ENCODE assay signal across 32 cellular contexts in genomic region chr12:56389215-56389850, GRCh38. TPM values are rescaled to one million over a fixed set of nuclear protein-coding genes. Genes with fewer than 3 reads are reported as not detected.
DNase-seq lines count a peak whose midpoint lies in the region; ATAC-seq, FAIRE-seq and TF ChIP-seq lines count a peak whose summit lies in the region.
"Had no signal": no experiment of that assay in that cellular context is flagged by ENCODE, and none has a peak within 500 bp of the region (broad histone marks: within the 10 kb centered on the region; RNA-seq: fewer than 3 reads in every experiment).

No MANE protein-coding gene starts in this region.

- no peak overlapping the region for H3K4me3 Mint-ChIP-seq in activated naive CD8-positive, alpha-beta T cell treated with anti-CD3 and anti-CD28 coated beads, Interleukin-2, amount 10 ng/mL, durations not matched to agents 7 days and 5 days
- no peak overlapping the region for H3K4me3 Mint-ChIP-seq in activated naive CD8-positive, alpha-beta T cell treated with anti-CD3 and anti-CD28 coated beads for 36 hours
- H3K4me3 Mint-ChIP-seq: activated CD4-positive, alpha-beta T cell treated with anti-CD3 and anti-CD28 coated beads for 36 hours; activated CD8-positive, alpha-beta T cell treated with anti-CD3 and anti-CD28 coated beads, Interleukin-2, amount 10 ng/mL, durations not matched to agents 7 days and 5 days; stimulated activated naive CD8-positive, alpha-beta T cell treated with anti-CD3 and anti-CD28 coated beads, Interleukin-15, amount 100 ng/mL, for 72 hours had no signal

- FAIRE-seq in small intestine (lab: Jason Lieb, UNC), result no peak

- H3K36me3 ChIP-seq in small intestine (ENCODE audit: control insufficient read depth in 2 of 2, insufficient read depth in 2 of 2, low read length in 2 of 2), result no peaks in the 10 kb centered on the region
- H3K36me3 ChIP-seq: esophagus muscularis mucosa, heart right ventricle, neutrophil, vagina had no signal

- H3K4me1 ChIP-seq in small intestine (ENCODE audit: control insufficient read depth in 2 of 2, insufficient read depth in 1 of 2, low read depth in 1 of 2, low read length in 1 of 2), result no peaks in the 10 kb centered on the region
- H3K4me1 ChIP-seq: esophagus muscularis mucosa, foreskin keratinocyte, heart right ventricle, vagina had no signal

- TF ChIP-seq CTCF in dorsolateral prefrontal cortex (IDR thresholded peaks at IDR 0.05 in 54 of 56, conservative IDR thresholded peaks at IDR 0.05 in 2 of 56; ENCODE audit: low read depth in 1 of 56, partially characterized antibody in 56 of 56), result no peak

- peak overlapping the region; percentile 26 for H3K27ac Mint-ChIP-seq in activated naive CD8-positive, alpha-beta T cell treated with anti-CD3 and anti-CD28 coated beads, Interleukin-2, amount 10 ng/mL, durations not matched to agents 7 days and 5 days
- no peak overlapping the region for H3K27ac Mint-ChIP-seq in activated naive CD8-positive, alpha-beta T cell treated with anti-CD3 and anti-CD28 coated beads for 36 hours
- H3K27ac Mint-ChIP-seq: activated CD4-positive, alpha-beta T cell treated with anti-CD3 and anti-CD28 coated beads for 36 hours; activated CD8-positive, alpha-beta T cell treated with anti-CD3 and anti-CD28 coated beads, Interleukin-2, amount 10 ng/mL, durations not matched to agents 7 days and 5 days; activated naive CD4-positive, alpha-beta T cell treated with anti-CD3 and anti-CD28 coated beads, Interleukin-2, amount 50 U/mL, for 72 hours; activated T-helper 2 cell treated with anti-CD3 and anti-CD28 coated beads, Interferon-gamma antibody, Interleukin-2, Interleukin-4, amounts not matched to agents 10 μg/mL and 5 μg/mL and 100 μg/mL, durations not matched to agents 14 hours and 24 hours and 36 hours; stimulated activated naive CD8-positive, alpha-beta T cell treated with anti-CD3 and anti-CD28 coated beads, Interleukin-15, amount 100 ng/mL, for 72 hours had no signal

- H3K27ac ChIP-seq in small intestine (ENCODE audit: low read depth in 1 of 2, low read length in 1 of 2), result no peak overlapping the region
- no peak overlapping the region for H3K27ac ChIP-seq in dorsolateral prefrontal cortex
- H3K27ac ChIP-seq: 22Rv1, esophagus muscularis mucosa, foreskin keratinocyte, heart right ventricle, neutrophil, vagina had no signal

- H3K9me3 ChIP-seq in small intestine (ENCODE audit: control insufficient read depth, low read depth), result no peaks in the 10 kb centered on the region
- H3K9me3 ChIP-seq: esophagus muscularis mucosa, neutrophil, vagina had no signal

- WGBS in small intestine, 3 donors, result 20 to 64% (median 45%) methylated on average over 5 of the region's 5 CpGs

- H3K27me3 ChIP-seq in small intestine (ENCODE audit: control insufficient read depth in 2 of 2, insufficient read depth in 2 of 2, low read length in 2 of 2) (no peaks in the 10 kb centered on the region), dorsolateral prefrontal cortex (no peaks in the 10 kb centered on the region)
- H3K27me3 ChIP-seq: esophagus muscularis mucosa, foreskin keratinocyte, heart right ventricle, neutrophil, vagina had no signal

- H3K27me3 Mint-ChIP-seq in activated naive CD8-positive, alpha-beta T cell treated with anti-CD3 and anti-CD28 coated beads, Interleukin-2, amount 10 ng/mL, durations not matched to agents 7 days and 5 days, result peaks cover 9% of the 10 kb centered on the region
- H3K27me3 Mint-ChIP-seq in activated naive CD8-positive, alpha-beta T cell treated with anti-CD3 and anti-CD28 coated beads for 36 hours, result no peaks in the 10 kb centered on the region
- H3K27me3 Mint-ChIP-seq: activated CD4-positive, alpha-beta T cell treated with anti-CD3 and anti-CD28 coated beads for 36 hours; stimulated activated naive CD8-positive, alpha-beta T cell treated with anti-CD3 and anti-CD28 coated beads, Interleukin-15, amount 100 ng/mL, for 72 hours had no signal

- H3K9me3 Mint-ChIP-seq in activated naive CD8-positive, alpha-beta T cell treated with anti-CD3 and anti-CD28 coated beads, Interleukin-2, amount 10 ng/mL, durations not matched to agents 7 days and 5 days, result no peaks in the 10 kb centered on the region
- peaks cover 1% of the 10 kb centered on the region for H3K9me3 Mint-ChIP-seq in activated naive CD8-positive, alpha-beta T cell treated with anti-CD3 and anti-CD28 coated beads for 36 hours
- H3K9me3 Mint-ChIP-seq: activated T-helper 2 cell treated with anti-CD3 and anti-CD28 coated beads, Interferon-gamma antibody, Interleukin-2, Interleukin-4, amounts not matched to agents 10 μg/mL and 5 μg/mL and 100 μg/mL, durations not matched to agents 14 hours and 24 hours and 36 hours had no signal

- H3K4me1 Mint-ChIP-seq in activated naive CD8-positive, alpha-beta T cell treated with anti-CD3 and anti-CD28 coated beads, Interleukin-2, amount 10 ng/mL, durations not matched to agents 7 days and 5 days, result no peaks in the 10 kb centered on the region
- H3K4me1 Mint-ChIP-seq in activated naive CD8-positive, alpha-beta T cell treated with anti-CD3 and anti-CD28 coated beads for 36 hours, result no peaks in the 10 kb centered on the region
- H3K4me1 Mint-ChIP-seq: activated CD4-positive, alpha-beta T cell treated with anti-CD3 and anti-CD28 coated beads for 36 hours; stimulated activated naive CD8-positive, alpha-beta T cell treated with anti-CD3 and anti-CD28 coated beads, Interleukin-15, amount 100 ng/mL, for 72 hours had no signal

- no peaks in the 10 kb centered on the region for H3K36me3 Mint-ChIP-seq in activated naive CD8-positive, alpha-beta T cell treated with anti-CD3 and anti-CD28 coated beads, Interleukin-2, amount 10 ng/mL, durations not matched to agents 7 days and 5 days
- H3K36me3 Mint-ChIP-seq in activated naive CD8-positive, alpha-beta T cell treated with anti-CD3 and anti-CD28 coated beads for 36 hours, result peaks cover 1% of the 10 kb centered on the region
- H3K36me3 Mint-ChIP-seq: activated naive CD4-positive, alpha-beta T cell treated with anti-CD3 and anti-CD28 coated beads, Interleukin-2, amount 50 U/mL, for 72 hours had no signal

- intact Hi-C loops in dorsolateral prefrontal cortex (cut with DNase I), result no loop called here

- no peak overlapping the region for H3K4me3 ChIP-seq in small intestine (ENCODE audit: low read depth in 1 of 2, low read length in 2 of 2)
- no peak overlapping the region for H3K4me3 ChIP-seq in dorsolateral prefrontal cortex
- H3K4me3 ChIP-seq: esophagus muscularis mucosa, heart right ventricle, smooth muscle cell, vagina had no signal

- no peak for DNase-seq in activated naive CD8-positive, alpha-beta T cell treated with anti-CD3 and anti-CD28 coated beads, Interleukin-2, amount 10 ng/mL, durations not matched to agents 7 days and 5 days
- no peak for DNase-seq in activated naive CD8-positive, alpha-beta T cell treated with anti-CD3 and anti-CD28 coated beads for 36 hours
- DNase-seq in islet precursor cell, result peak; percentile 29
- peak; percentile 70 for DNase-seq in small intestine
- no peak for DNase-seq in dorsolateral prefrontal cortex
- DNase-seq: activated CD4-positive, alpha-beta T cell treated with anti-CD3 and anti-CD28 coated beads for 36 hours; activated CD8-positive, alpha-beta T cell treated with anti-CD3 and anti-CD28 coated beads, Interleukin-2, amount 10 ng/mL, durations not matched to agents 7 days and 5 days; aorta; cortex of kidney; foreskin keratinocyte; heart right ventricle; mammary epithelial cell; NCI-H1092 treated with DMSO at 0.1 percent for 48 hours; NCI-H187; NCI-H524; SHP77; stimulated activated CD4-positive, alpha-beta T cell treated with anti-CD3 and anti-CD28 coated beads, Interleukin-1b, Interleukin-23, amount 100 ng/mL, for 48 hours; stimulated activated CD8-positive, alpha-beta memory T cell treated with anti-CD3 and anti-CD28 coated beads, Interleukin-4, amount 100 ng/mL, for 48 hours; stimulated activated naive CD8-positive, alpha-beta T cell treated with anti-CD3 and anti-CD28 coated beads, Interleukin-15, amount 100 ng/mL, for 72 hours had no signal

- POLR2A ChIA-PET in activated naive CD8-positive, alpha-beta T cell treated with anti-CD3 and anti-CD28 coated beads, Interleukin-2, amount 10 ng/mL, durations not matched to agents 7 days and 5 days (lab: Charles Lee), result interaction anchor here (0.7 kb wide), 1 partner anchor 401 kb away, joined by 4 read pairs; no protein-coding TSS in a partner anchor

- ATAC-seq in activated naive CD8-positive, alpha-beta T cell treated with anti-CD3 and anti-CD28 coated beads, Interleukin-2, amount 10 ng/mL, durations not matched to agents 7 days and 5 days (ENCODE audit: low read depth), result no peak
- no peak for ATAC-seq in GM18498 (IDR thresholded peaks at IDR 0.05; ENCODE audit: unreplicated experiment)
- ATAC-seq: activated CD4-positive, alpha-beta T cell treated with anti-CD3 and anti-CD28 coated beads for 36 hours; activated CD8-positive, alpha-beta T cell treated with anti-CD3 and anti-CD28 coated beads, Interleukin-2, amount 10 ng/mL, durations not matched to agents 7 days and 5 days; activated naive CD4-positive, alpha-beta T cell treated with anti-CD3 and anti-CD28 coated beads, Interleukin-2, amount 50 U/mL, for 72 hours; foreskin keratinocyte; HCT116; heart right ventricle; Panc1; stimulated activated naive CD8-positive, alpha-beta T cell treated with anti-CD3 and anti-CD28 coated beads, Interleukin-15, amount 100 ng/mL, for 72 hours had no signal

RNA-seq across cellular contexts. Expression of gene APOF, which starts 26.7 kb away (rescaled TPM):
- total RNA-seq in activated naive CD8-positive, alpha-beta T cell treated with anti-CD3 and anti-CD28 coated beads, Interleukin-2, amount 10 ng/mL, durations not matched to agents 7 days and 5 days, result not detected
- not detected for total RNA-seq in activated naive CD8-positive, alpha-beta T cell treated with anti-CD3 and anti-CD28 coated beads for 36 hours
- polyA plus RNA-seq in small intestine, result not detected
- total RNA-seq in dorsolateral prefrontal cortex, result not detected
- total RNA-seq: activated CD4-positive, alpha-beta T cell treated with anti-CD3 and anti-CD28 coated beads for 36 hours; activated CD8-positive, alpha-beta T cell treated with anti-CD3 and anti-CD28 coated beads, Interleukin-2, amount 10 ng/mL, durations not matched to agents 7 days and 5 days; activated naive CD4-positive, alpha-beta T cell treated with anti-CD3 and anti-CD28 coated beads, Interleukin-2, amount 50 U/mL, for 72 hours; activated T-helper 2 cell treated with anti-CD3 and anti-CD28 coated beads, Interferon-gamma antibody, Interleukin-2, Interleukin-4, amounts not matched to agents 10 μg/mL and 5 μg/mL and 100 μg/mL, durations not matched to agents 14 hours and 24 hours and 36 hours; aorta; esophagus muscularis mucosa; foreskin keratinocyte; heart right ventricle; mammary epithelial cell; pulmonary artery endothelial cell; smooth muscle cell; T-helper 2 cell treated with Interferon-gamma antibody and Interleukin-4, amounts not matched to agents 100 ng/mL and 5 ng/mL, for 36 hours; vagina had no signal
- polyA plus RNA-seq: foreskin keratinocyte, heart right ventricle, mammary epithelial cell, smooth muscle cell, thymus had no signal

RNA-seq across cellular contexts. Expression of gene STAT2, which starts 29.4 kb away (rescaled TPM):
- 100 to 1,000 TPM; 263 to 275 TPM for total RNA-seq in activated naive CD8-positive, alpha-beta T cell treated with anti-CD3 and anti-CD28 coated beads, Interleukin-2, amount 10 ng/mL, durations not matched to agents 7 days and 5 days
- 100 to 1,000 TPM; 101 to 102 TPM for total RNA-seq in activated naive CD8-positive, alpha-beta T cell treated with anti-CD3 and anti-CD28 coated beads for 36 hours
- polyA plus RNA-seq in small intestine, result 10 to 100 TPM; 28.9 to 49.6 (median 35.7) TPM
- total RNA-seq in dorsolateral prefrontal cortex, result 100 to 1,000 TPM in 119 of 120 experiments, 10 to 100 TPM in 1; 94.6 to 278 (median 154) TPM

RNA-seq across cellular contexts. Expression of gene IL23A, which starts 50.6 kb away (rescaled TPM):
- 10 to 100 TPM; 10.2 to 10.9 TPM for total RNA-seq in activated naive CD8-positive, alpha-beta T cell treated with anti-CD3 and anti-CD28 coated beads, Interleukin-2, amount 10 ng/mL, durations not matched to agents 7 days and 5 days
- 10 to 100 TPM; 20.9 to 22.9 TPM for total RNA-seq in activated naive CD8-positive, alpha-beta T cell treated with anti-CD3 and anti-CD28 coated beads for 36 hours
- under 1 TPM in 1 of 3 donors, not detected in 2; 0.57 TPM for polyA plus RNA-seq in small intestine
- total RNA-seq in dorsolateral prefrontal cortex, result 1 to 10 TPM in 2 of 120 experiments, under 1 TPM in 6, not detected in 112; 0.48 to 1.6 (median 0.78) TPM
- total RNA-seq: esophagus muscularis mucosa, vagina had no signal
- polyA plus RNA-seq: aorta had no signal

RNA-seq across cellular contexts. Expression of gene PAN2, which starts 55.5 kb away (rescaled TPM):
- 100 to 1,000 TPM; 106 to 115 TPM for total RNA-seq in activated naive CD8-positive, alpha-beta T cell treated with anti-CD3 and anti-CD28 coated beads, Interleukin-2, amount 10 ng/mL, durations not matched to agents 7 days and 5 days
- total RNA-seq in activated naive CD8-positive, alpha-beta T cell treated with anti-CD3 and anti-CD28 coated beads for 36 hours, result 10 to 100 TPM; 32.3 to 34.5 TPM
- 10 to 100 TPM; 20.8 to 41.4 (median 20.8) TPM for polyA plus RNA-seq in small intestine
- total RNA-seq in dorsolateral prefrontal cortex, result 100 to 1,000 TPM in 76 of 120 experiments, 10 to 100 TPM in 44; 59.4 to 269 (median 110) TPM

RNA-seq across cellular contexts. Expression of gene TIMELESS, which starts 59.9 kb away (rescaled TPM):
- total RNA-seq in activated naive CD8-positive, alpha-beta T cell treated with anti-CD3 and anti-CD28 coated beads, Interleukin-2, amount 10 ng/mL, durations not matched to agents 7 days and 5 days, result 10 to 100 TPM; 40.1 to 47.1 TPM
- total RNA-seq in activated naive CD8-positive, alpha-beta T cell treated with anti-CD3 and anti-CD28 coated beads for 36 hours, result 10 to 100 TPM; 57.6 to 59.8 TPM
- 10 to 100 TPM in 1 of 3 donors, 1 to 10 TPM in 2; 3.2 to 13.6 (median 3.6) TPM for polyA plus RNA-seq in small intestine
- 1 to 10 TPM; 1.8 to 8.2 (median 4.4) TPM for total RNA-seq in dorsolateral prefrontal cortex

Comparison
In these comparisons a context has a peak if more than half of its experiments do, and no peak if none do; other contexts are left out.
1. DNase-seq: peak in islet precursor cell (single experiment) and small intestine (single experiment); none in activated naive CD8-positive, alpha-beta T cell treated with anti-CD3 and anti-CD28 coated beads, Interleukin-2, amount 10 ng/mL, durations not matched to agents 7 days and 5 days (single experiment), activated naive CD8-positive, alpha-beta T cell treated with anti-CD3 and anti-CD28 coated beads for 36 hours (single experiment) and dorsolateral prefrontal cortex (0 of 10).
2. RNA of gene IL23A, which starts 50.6 kb away (total RNA-seq): 20.9 to 22.9 TPM in activated naive CD8-positive, alpha-beta T cell treated with anti-CD3 and anti-CD28 coated beads for 36 hours and 10.2 to 10.9 TPM in activated naive CD8-positive, alpha-beta T cell treated with anti-CD3 and anti-CD28 coated beads, Interleukin-2, amount 10 ng/mL, durations not matched to agents 7 days and 5 days; 0.48 to 1.6 TPM in dorsolateral prefrontal cortex; every median in the first group is over 4 times any median in the second.